ENCODE assay signal across 29 cellular contexts in genomic region chr16:48811478-48811877, GRCh38.
DNase-seq lines count a peak whose midpoint lies in the region; ATAC-seq and TF ChIP-seq lines count a peak whose summit lies in the region.
"Had no signal": no experiment of that assay in that cellular context is flagged by ENCODE, and none has a peak within 500 bp of the region (broad histone marks: within the 10 kb centered on the region; RNA-seq: fewer than 3 reads in every experiment).

No MANE protein-coding gene starts in this region.

- H3K9me3 ChIP-seq in NT2/D1 (ENCODE audit: insufficient read depth, low read length) (no peaks in the 10 kb centered on the region), iPS DF 6.9 (ENCODE audit: control insufficient read depth, insufficient read depth, low read length) (no peaks in the 10 kb centered on the region), psoas muscle (no peaks in the 10 kb centered on the region)
- H3K9me3 ChIP-seq: BE2C, left lung had no signal

- no peak overlapping the region for H3K27ac ChIP-seq in iPS DF 6.9 (ENCODE audit: low read length)
- H3K27ac ChIP-seq in psoas muscle: no peak overlapping the region
- H3K27ac ChIP-seq: dorsolateral prefrontal cortex, left lung, parathyroid adenoma had no signal

- DNase-seq in ELF-1 (ENCODE audit: low read depth, low spot score): peak; percentile 30
- DNase-seq in NT2/D1 (ENCODE audit: low read depth, low spot score): no peak
- DNase-seq in iPS DF 6.9 (ENCODE audit: low read depth, low spot score): no peak
- no peak for DNase-seq in nephron progenitor cell
- no peak for DNase-seq in NCI-H1092 treated with DMSO at 0.1 percent for 48 hours (lab: John Stamatoyannopoulos, UW)
- no peak for DNase-seq in psoas muscle
- no peak for DNase-seq in activated CD8-positive, alpha-beta memory T cell treated with anti-CD3 and anti-CD28 coated beads, Interleukin-2, amount 50 U/mL, for 4 hours
- DNase-seq: activated CD4-positive, alpha-beta T cell treated with anti-CD3 and anti-CD28 coated beads, Interleukin-2, amount 50 U/mL, for 1 hour; activated naive CD4-positive, alpha-beta T cell; activated T-cell treated with anti-CD3 and anti-CD28 coated beads, Interleukin-2, amount 50 U/mL, for 48 hours; BE2C; cerebellar nuclear complex; dorsolateral prefrontal cortex; natural killer cell; NCI-H1092; NCI-H187 treated with DMSO at 0.1 percent for 48 hours; NCI-H524 treated with DMSO at 0.1 percent for 48 hours; NK-92 treated with Interleukin-12 subunit alpha and Interleukin-12 subunit beta, amount 100 ng/mL, for 24 hours; SIG-M5; stimulated activated CD4-positive, alpha-beta T cell treated with anti-CD3 and anti-CD28 coated beads, Interleukin-4, amount 100 ng/mL, for 4 hours; substantia nigra; SW 1271 had no signal

- H3K27ac Mint-ChIP-seq in nephron progenitor cell: no peak overlapping the region
- H3K27ac Mint-ChIP-seq: natural killer cell; stimulated activated memory B cell treated with anti-CD40 and anti-IgM and Interleukin-4, amounts not matched to agents 10 μg/mL and 1 μg/mL and 100 μg/mL, for 72 hours had no signal

- H3K4me1 ChIP-seq in NT2/D1 (ENCODE audit: insufficient read depth, insufficient read length): no peaks in the 10 kb centered on the region
- no peaks in the 10 kb centered on the region; the same call in 1 of the 2 replicates for H3K4me1 ChIP-seq in iPS DF 6.9 (ENCODE audit: control insufficient read depth, insufficient read depth, low read length)
- no peaks in the 10 kb centered on the region for H3K4me1 ChIP-seq in psoas muscle
- H3K4me1 ChIP-seq: BE2C, left lung, parathyroid adenoma had no signal

- TF ChIP-seq CTCF in nephron progenitor cell (IDR thresholded peaks at IDR 0.05): no peak
- TF ChIP-seq CTCF in psoas muscle (IDR thresholded peaks at IDR 0.05): no peak

- no peaks in the 10 kb centered on the region for H3K36me3 ChIP-seq in NT2/D1 (ENCODE audit: insufficient read depth, insufficient read length, low read length)
- no peaks in the 10 kb centered on the region for H3K36me3 ChIP-seq in iPS DF 6.9 (ENCODE audit: control insufficient read depth, insufficient read depth, low read length)
- H3K36me3 ChIP-seq in psoas muscle (ENCODE audit: insufficient read depth in 1 of 2, low read depth in 1 of 2): no peaks in the 10 kb centered on the region
- H3K36me3 ChIP-seq: BE2C, left lung had no signal

- intact Hi-C loops in psoas muscle (cut with DNase I): no loop called here

- H3K27me3 ChIP-seq in NT2/D1 (ENCODE audit: insufficient read depth, insufficient read length) (peaks cover 41% of the 10 kb centered on the region), iPS DF 6.9 (ENCODE audit: control insufficient read depth, insufficient read depth, low read length) (peaks cover 10% of the 10 kb centered on the region), psoas muscle (ENCODE audit: insufficient read depth in 3 of 3, low read length in 2 of 3) (peaks cover 7 to 58% (median 11%) of the 10 kb centered on the region in 3 donors)
- H3K27me3 ChIP-seq: BE2C had no signal

- WGBS in iPS DF 6.9 (ENCODE audit: insufficient coverage, insufficient read length): no CpG with 5 or more reads among the region's 11 CpGs
- WGBS in psoas muscle, 3 donors: 31 to 44% (median 36%) methylated on average over 11 of the region's 11 CpGs

- H3K9me3 Mint-ChIP-seq in nephron progenitor cell: no peaks in the 10 kb centered on the region

- peaks cover 5% of the 10 kb centered on the region for H3K4me1 Mint-ChIP-seq in nephron progenitor cell
- H3K4me1 Mint-ChIP-seq: IgD-negative memory B cell, natural killer cell had no signal

- H3K9ac ChIP-seq in NT2/D1 (ENCODE audit: insufficient read length, low read depth): peak overlapping the region; percentile 78
- H3K9ac ChIP-seq: parathyroid adenoma had no signal

- H3K27me3 Mint-ChIP-seq in nephron progenitor cell (ENCODE audit: low read depth, poor library complexity): peaks cover 90% of the 10 kb centered on the region

- H3K4me3 Mint-ChIP-seq in nephron progenitor cell: peak overlapping the region; percentile 78
- H3K4me3 Mint-ChIP-seq: IgD-negative memory B cell; natural killer cell; stimulated activated memory B cell treated with anti-CD40 and anti-IgM and Interleukin-4, amounts not matched to agents 10 μg/mL and 1 μg/mL and 100 μg/mL, for 72 hours had no signal

- peak overlapping the region; percentile 54 for H3K4me3 ChIP-seq in NT2/D1 (ENCODE audit: insufficient read length, low read depth)
- peak overlapping the region; percentile 43; the same call in 1 of the 2 replicates for H3K4me3 ChIP-seq in iPS DF 6.9 (ENCODE audit: low read length)
- no peak overlapping the region for H3K4me3 ChIP-seq in psoas muscle
- H3K4me3 ChIP-seq: left lung had no signal

- no peaks in the 10 kb centered on the region for H3K36me3 Mint-ChIP-seq in nephron progenitor cell (ENCODE audit: low read depth)
- H3K36me3 Mint-ChIP-seq: IgD-negative memory B cell; stimulated activated memory B cell treated with anti-CD40 and anti-IgM and Interleukin-4, amounts not matched to agents 10 μg/mL and 1 μg/mL and 100 μg/mL, for 72 hours had no signal

- ATAC-seq in psoas muscle (no peak), GM21447 (IDR thresholded peaks at IDR 0.05; ENCODE audit: unreplicated experiment) (no peak)
- ATAC-seq: left lung, natural killer cell, Panc1, sciatic nerve had no signal
